ENCODE assay signal across 1 cellular context in genomic region chr15:31294067-31294466, GRCh38.
A peak's percentile ranks its signal among the peaks of the same experiment; 100 is the strongest.
TF ChIP-seq lines count a peak whose summit lies in the region.

No MANE protein-coding gene starts in this region.

TF ChIP-seq in HepG2, 621 proteins besides CTCF, POLR2A, EP300 and RAD21:
- 0 out of 2 replicates have a peak, but pooled peaks have one; percentile 4 for TF ChIP-seq ZMYM4 (CRISPR knock-in tag; IDR thresholded peaks at IDR 0.05)
- 0 out of 2 replicates have a peak, but pooled peaks have one; percentile 1 for TF ChIP-seq ZNF331 (CRISPR knock-in tag; IDR thresholded peaks at IDR 0.05)
- no peak for TF ChIP-seq RBFOX2 (IDR thresholded peaks at IDR 0.05; ENCODE audit: low read depth, low read length)
